In the genomic region with DNA sequence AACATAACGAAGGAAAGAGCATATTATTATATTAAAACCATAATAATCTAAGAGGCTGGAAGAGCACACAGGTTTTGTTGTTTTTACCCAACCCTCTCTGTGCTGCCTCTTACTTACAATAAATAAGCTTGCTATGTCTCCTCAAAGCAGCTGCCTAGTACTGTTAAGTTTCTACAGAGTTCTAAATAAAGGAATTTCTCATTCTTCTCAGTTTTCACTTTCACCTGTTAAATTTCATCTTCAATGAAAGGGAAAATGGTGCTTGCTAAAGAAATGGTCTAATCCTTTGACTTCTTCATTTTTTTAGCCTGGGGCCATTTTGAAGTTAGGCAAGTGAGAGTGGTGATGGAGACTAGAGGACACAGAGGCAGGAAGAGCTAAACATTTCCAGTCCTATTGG, we compare ENCODE assay signal across 13 cellular contexts.
A peak's percentile ranks its signal among the peaks of the same experiment; 100 is the strongest.
DNase-seq lines count a peak whose midpoint lies in the region; ATAC-seq and TF ChIP-seq lines count a peak whose summit lies in the region.
"Had no signal": no experiment of that assay in that cellular context is flagged by ENCODE, and none has a peak within 500 bp of the region (broad histone marks: within the 10 kb centered on the region; RNA-seq: fewer than 3 reads in every experiment).

No MANE protein-coding gene starts in this region.

- DNase-seq in activated CD8-positive, alpha-beta T cell treated with anti-CD3 and anti-CD28 coated beads for 36 hours, result no peak
- no peak for DNase-seq in activated CD8-positive, alpha-beta T cell treated with anti-CD3 and anti-CD28 coated beads, Interleukin-2, amount 10 ng/mL, durations not matched to agents 7 days and 5 days
- DNase-seq in activated naive CD4-positive, alpha-beta T cell treated with anti-CD3 and anti-CD28 coated beads, Interleukin-2, amount 50 U/mL, for 72 hours (ENCODE audit: low spot score in 2 of 2), result no peak
- no peak for DNase-seq in activated naive CD4-positive, alpha-beta T cell treated with anti-CD3 and anti-CD28 coated beads, Interleukin-2, amount 10 ng/mL, durations not matched to agents 7 days and 5 days
- peak; percentile 85 for DNase-seq in LHCN-M2 (ENCODE audit: low read depth)
- no peak for DNase-seq in ascending aorta (ENCODE audit: low spot score in 2 of 2)
- no peak for DNase-seq in OCI-M2 (lab: John Stamatoyannopoulos, UW; ENCODE audit: unreplicated experiment)
- no peak for DNase-seq in NCI-H2107 (lab: John Stamatoyannopoulos, UW)
- DNase-seq: ACHN; CD4-positive, CD25-positive, alpha-beta regulatory T cell; DMS53; HCEC 1CT had no signal

- intact Hi-C loops in activated CD8-positive, alpha-beta T cell treated with anti-CD3 and anti-CD28 coated beads for 36 hours (cut with micrococcal nuclease), result loop anchor here (5.0 kb wide), 1 partner anchor 34 kb away; no protein-coding TSS in a partner anchor
- intact Hi-C loops in ascending aorta (cut with DNase I), result loop anchor here (5.0 kb wide), 2 partner anchors 84 to 394 kb away; no protein-coding TSS in a partner anchor

- H3K4me3 ChIP-seq in ascending aorta, result no peak overlapping the region
- H3K4me3 ChIP-seq: BLaER1 treated with 17β-estradiol and CSF1 and Interleukin-3, amounts not matched to agents 10 nM and 100 nM had no signal

- peak overlapping the region; percentile 26 to 66 for H3K27ac ChIP-seq in ascending aorta

- no peak for TF ChIP-seq CTCF in activated CD8-positive, alpha-beta T cell treated with anti-CD3 and anti-CD28 coated beads for 36 hours (IDR thresholded peaks at IDR 0.05)
- no peak for TF ChIP-seq CTCF in ascending aorta (IDR thresholded peaks at IDR 0.05)

- ATAC-seq in activated CD8-positive, alpha-beta T cell treated with anti-CD3 and anti-CD28 coated beads for 36 hours, result no peak
- ATAC-seq in activated CD8-positive, alpha-beta T cell treated with anti-CD3 and anti-CD28 coated beads, Interleukin-2, amount 10 ng/mL, durations not matched to agents 7 days and 5 days, result no peak
- ATAC-seq in activated naive CD4-positive, alpha-beta T cell treated with anti-CD3 and anti-CD28 coated beads, Interleukin-2, amount 50 U/mL, for 72 hours, result no peak

- CTCF ChIA-PET in activated CD8-positive, alpha-beta T cell treated with anti-CD3 and anti-CD28 coated beads for 36 hours (lab: Charles Lee), result interaction anchor here (1.0 to 1.8 kb wide), 2 partner anchors 10 to 398 kb away, joined by 3 to 7 read pairs; no protein-coding TSS in a partner anchor
- CTCF ChIA-PET in activated CD8-positive, alpha-beta T cell treated with anti-CD3 and anti-CD28 coated beads, Interleukin-2, amount 10 ng/mL, durations not matched to agents 7 days and 5 days (lab: Charles Lee), result no interaction called here
- CTCF ChIA-PET in activated naive CD4-positive, alpha-beta T cell treated with anti-CD3 and anti-CD28 coated beads, Interleukin-2, amount 10 ng/mL, durations not matched to agents 7 days and 5 days (lab: Charles Lee), result no interaction called here

- peaks cover 0 to 25% of the 10 kb centered on the region in 2 donors for H3K4me1 ChIP-seq in ascending aorta

- H3K4me1 Mint-ChIP-seq in activated CD8-positive, alpha-beta T cell treated with anti-CD3 and anti-CD28 coated beads for 36 hours (ENCODE audit: low read depth), result peaks cover 38% of the 10 kb centered on the region
- H3K4me1 Mint-ChIP-seq in activated CD8-positive, alpha-beta T cell treated with anti-CD3 and anti-CD28 coated beads, Interleukin-2, amount 10 ng/mL, durations not matched to agents 7 days and 5 days (ENCODE audit: low read depth), result peaks cover 9% of the 10 kb centered on the region
- peaks cover 10% of the 10 kb centered on the region for H3K4me1 Mint-ChIP-seq in activated naive CD4-positive, alpha-beta T cell treated with anti-CD3 and anti-CD28 coated beads, Interleukin-2, amount 10 ng/mL, durations not matched to agents 7 days and 5 days

- H3K27ac Mint-ChIP-seq in activated CD8-positive, alpha-beta T cell treated with anti-CD3 and anti-CD28 coated beads for 36 hours, result peak overlapping the region; percentile 21
- no peak overlapping the region for H3K27ac Mint-ChIP-seq in activated CD8-positive, alpha-beta T cell treated with anti-CD3 and anti-CD28 coated beads, Interleukin-2, amount 10 ng/mL, durations not matched to agents 7 days and 5 days
- H3K27ac Mint-ChIP-seq in activated naive CD4-positive, alpha-beta T cell treated with anti-CD3 and anti-CD28 coated beads, Interleukin-2, amount 50 U/mL, for 72 hours, result peak overlapping the region; percentile 60 to 94
- no peak overlapping the region for H3K27ac Mint-ChIP-seq in activated naive CD4-positive, alpha-beta T cell treated with anti-CD3 and anti-CD28 coated beads, Interleukin-2, amount 10 ng/mL, durations not matched to agents 7 days and 5 days
- H3K27ac Mint-ChIP-seq: CD4-positive, CD25-positive, alpha-beta regulatory T cell had no signal

- H3K27me3 ChIP-seq in ascending aorta, result no peaks in the 10 kb centered on the region

- H3K27me3 Mint-ChIP-seq in activated CD8-positive, alpha-beta T cell treated with anti-CD3 and anti-CD28 coated beads for 36 hours, result no peaks in the 10 kb centered on the region
- H3K27me3 Mint-ChIP-seq in activated CD8-positive, alpha-beta T cell treated with anti-CD3 and anti-CD28 coated beads, Interleukin-2, amount 10 ng/mL, durations not matched to agents 7 days and 5 days (ENCODE audit: low read depth), result no peaks in the 10 kb centered on the region
- no peaks in the 10 kb centered on the region for H3K27me3 Mint-ChIP-seq in activated naive CD4-positive, alpha-beta T cell treated with anti-CD3 and anti-CD28 coated beads, Interleukin-2, amount 10 ng/mL, durations not matched to agents 7 days and 5 days
- H3K27me3 Mint-ChIP-seq: CD4-positive, CD25-positive, alpha-beta regulatory T cell had no signal

- POLR2A ChIA-PET in activated CD8-positive, alpha-beta T cell treated with anti-CD3 and anti-CD28 coated beads for 36 hours (lab: Charles Lee), result no interaction called here
- POLR2A ChIA-PET in activated CD8-positive, alpha-beta T cell treated with anti-CD3 and anti-CD28 coated beads, Interleukin-2, amount 10 ng/mL, durations not matched to agents 7 days and 5 days (lab: Charles Lee), result no interaction called here

- no peaks in the 10 kb centered on the region for H3K36me3 ChIP-seq in ascending aorta
- H3K36me3 ChIP-seq: BLaER1 treated with 17β-estradiol and CSF1 and Interleukin-3, amounts not matched to agents 10 nM and 100 nM had no signal

- H3K9me3 Mint-ChIP-seq in activated CD8-positive, alpha-beta T cell treated with anti-CD3 and anti-CD28 coated beads for 36 hours, result no peaks in the 10 kb centered on the region
- H3K9me3 Mint-ChIP-seq in activated CD8-positive, alpha-beta T cell treated with anti-CD3 and anti-CD28 coated beads, Interleukin-2, amount 10 ng/mL, durations not matched to agents 7 days and 5 days (ENCODE audit: insufficient read depth), result no peaks in the 10 kb centered on the region
- H3K9me3 Mint-ChIP-seq in activated naive CD4-positive, alpha-beta T cell treated with anti-CD3 and anti-CD28 coated beads, Interleukin-2, amount 50 U/mL, for 72 hours, result peaks cover 0 to 11% of the 10 kb centered on the region in 2 donors
- H3K9me3 Mint-ChIP-seq in activated naive CD4-positive, alpha-beta T cell treated with anti-CD3 and anti-CD28 coated beads, Interleukin-2, amount 10 ng/mL, durations not matched to agents 7 days and 5 days, result no peaks in the 10 kb centered on the region

- H3K9me3 ChIP-seq in ascending aorta, result no peaks in the 10 kb centered on the region

- no peak overlapping the region for H3K4me3 Mint-ChIP-seq in activated CD8-positive, alpha-beta T cell treated with anti-CD3 and anti-CD28 coated beads for 36 hours
- H3K4me3 Mint-ChIP-seq in activated CD8-positive, alpha-beta T cell treated with anti-CD3 and anti-CD28 coated beads, Interleukin-2, amount 10 ng/mL, durations not matched to agents 7 days and 5 days, result no peak overlapping the region
- no peak overlapping the region for H3K4me3 Mint-ChIP-seq in activated naive CD4-positive, alpha-beta T cell treated with anti-CD3 and anti-CD28 coated beads, Interleukin-2, amount 10 ng/mL, durations not matched to agents 7 days and 5 days
- H3K4me3 Mint-ChIP-seq: CD4-positive, CD25-positive, alpha-beta regulatory T cell had no signal

- no peaks in the 10 kb centered on the region for H3K36me3 Mint-ChIP-seq in activated CD8-positive, alpha-beta T cell treated with anti-CD3 and anti-CD28 coated beads for 36 hours (ENCODE audit: low read depth)
- no peaks in the 10 kb centered on the region for H3K36me3 Mint-ChIP-seq in activated CD8-positive, alpha-beta T cell treated with anti-CD3 and anti-CD28 coated beads, Interleukin-2, amount 10 ng/mL, durations not matched to agents 7 days and 5 days (ENCODE audit: low read depth)
- peaks cover 0 to 12% of the 10 kb centered on the region in 2 donors for H3K36me3 Mint-ChIP-seq in activated naive CD4-positive, alpha-beta T cell treated with anti-CD3 and anti-CD28 coated beads, Interleukin-2, amount 50 U/mL, for 72 hours
- no peaks in the 10 kb centered on the region for H3K36me3 Mint-ChIP-seq in activated naive CD4-positive, alpha-beta T cell treated with anti-CD3 and anti-CD28 coated beads, Interleukin-2, amount 10 ng/mL, durations not matched to agents 7 days and 5 days
- H3K36me3 Mint-ChIP-seq: CD4-positive, CD25-positive, alpha-beta regulatory T cell had no signal

Comparison
In these comparisons a context has a peak if more than half of its experiments do, and no peak if none do; other contexts are left out.
1. H3K27ac Mint-ChIP-seq: peak in activated CD8-positive, alpha-beta T cell treated with anti-CD3 and anti-CD28 coated beads for 36 hours (single experiment) and activated naive CD4-positive, alpha-beta T cell treated with anti-CD3 and anti-CD28 coated beads, Interleukin-2, amount 50 U/mL, for 72 hours (2 of 2); none in activated CD8-positive, alpha-beta T cell treated with anti-CD3 and anti-CD28 coated beads, Interleukin-2, amount 10 ng/mL, durations not matched to agents 7 days and 5 days (single experiment) and activated naive CD4-positive, alpha-beta T cell treated with anti-CD3 and anti-CD28 coated beads, Interleukin-2, amount 10 ng/mL, durations not matched to agents 7 days and 5 days (single experiment).